Comparison of ENCODE assay signal across 16 cellular contexts in genomic region chr6:112331306-112331705, GRCh38. TPM values are rescaled to one million over a fixed set of nuclear protein-coding genes. Genes with fewer than 3 reads are reported as not detected.
DNase-seq lines count a peak whose midpoint lies in the region; ATAC-seq and TF ChIP-seq lines count a peak whose summit lies in the region.
"Had no signal": no experiment of that assay in that cellular context is flagged by ENCODE, and none has a peak within 500 bp of the region (broad histone marks: within the 10 kb centered on the region; RNA-seq: fewer than 3 reads in every experiment).

No MANE protein-coding gene starts in this region.

- no peak overlapping the region for H3K27ac Mint-ChIP-seq in T-helper 17 cell
- H3K27ac Mint-ChIP-seq: activated naive CD4-positive, alpha-beta T cell treated with anti-CD3 and anti-CD28 coated beads, Interleukin-2, amount 50 U/mL, for 24 hours; stimulated activated naive CD8-positive, alpha-beta T cell treated with anti-CD3 and anti-CD28 coated beads, Interleukin-15, Interleukin-2, amounts not matched to agents 100 ng/mL and 50 ng/mL, for 24 hours had no signal

- H3K36me3 ChIP-seq in A673 (ENCODE audit: insufficient read depth, low read length, poor library complexity, severe bottlenecking), result no peaks in the 10 kb centered on the region
- H3K36me3 ChIP-seq: pancreas had no signal

- no peak for TF ChIP-seq CTCF in A673 (conservative IDR thresholded peaks at IDR 0.05; ENCODE audit: low read depth, low read length)

- peaks cover 46% of the 10 kb centered on the region for H3K27me3 Mint-ChIP-seq in T-helper 17 cell

- CTCF ChIA-PET in A673 (lab: Charles Lee), result interaction anchor here (0.6 kb wide), 1 partner anchor 151 kb away, joined by 3 read pairs; no protein-coding TSS in a partner anchor

- DNase-seq in A673 (ENCODE audit: low spot score) (peak; percentile 86), GM04504 (ENCODE audit: low read depth) (peak; percentile 63), NCI-H69 (lab: John Stamatoyannopoulos, UW) (peak; percentile 12), epithelial cell of prostate (ENCODE audit: low read depth, low spot score) (peak; percentile 59), globus pallidus (ENCODE audit: low spot score) (no peak), T-helper 17 cell (no peak)
- DNase-seq: caudate nucleus, DND-41, Kasumi-1, NCI-H1930, pancreas had no signal

- peak overlapping the region; percentile 62 for H3K27ac ChIP-seq in A673 (ENCODE audit: low read depth, low read length, poor library complexity, severe bottlenecking)
- H3K27ac ChIP-seq in epithelial cell of prostate, result peak overlapping the region; percentile 86
- H3K27ac ChIP-seq: pancreas had no signal

- H3K4me1 ChIP-seq in A673 (ENCODE audit: insufficient read depth, low read length, poor library complexity, severe bottlenecking), result peaks cover 41% of the 10 kb centered on the region
- H3K4me1 ChIP-seq: pancreas had no signal

- H3K4me1 Mint-ChIP-seq in T-helper 17 cell, result peaks cover 2% of the 10 kb centered on the region
- H3K4me1 Mint-ChIP-seq: activated naive CD4-positive, alpha-beta T cell treated with anti-CD3 and anti-CD28 coated beads, Interleukin-2, amount 50 U/mL, for 24 hours had no signal

- no TSS peak for BruUV-seq in A673 (replicated peaks; lab: Mats Ljungman, UMichigan)

- no peak overlapping the region for H3K4me3 Mint-ChIP-seq in T-helper 17 cell
- H3K4me3 Mint-ChIP-seq: activated naive CD4-positive, alpha-beta T cell treated with anti-CD3 and anti-CD28 coated beads, Interleukin-2, amount 50 U/mL, for 24 hours; stimulated activated naive CD8-positive, alpha-beta T cell treated with anti-CD3 and anti-CD28 coated beads, Interleukin-15, Interleukin-2, amounts not matched to agents 100 ng/mL and 50 ng/mL, for 24 hours had no signal

- H3K36me3 Mint-ChIP-seq in T-helper 17 cell (ENCODE audit: low read depth), result peaks cover 3% of the 10 kb centered on the region
- H3K36me3 Mint-ChIP-seq: activated naive CD4-positive, alpha-beta T cell treated with anti-CD3 and anti-CD28 coated beads, Interleukin-2, amount 50 U/mL, for 24 hours had no signal

- POLR2A ChIA-PET in A673 (lab: Charles Lee; ENCODE audit: low non-redundant PET), result no interaction called here

- ATAC-seq in HG02678 (IDR thresholded peaks at IDR 0.05; ENCODE audit: unreplicated experiment) (no peak), GM21367 (IDR thresholded peaks at IDR 0.05; ENCODE audit: unreplicated experiment) (no peak), T-helper 17 cell (no peak)
- ATAC-seq: pancreas had no signal

- peak overlapping the region; percentile 5 for H3K4me3 ChIP-seq in A673 (ENCODE audit: low read depth, low read length, poor library complexity, severe bottlenecking)
- H3K4me3 ChIP-seq: pancreas, skin epidermis had no signal

- intact Hi-C loops in A673 (cut with micrococcal nuclease; ENCODE audit: unreplicated experiment), result loop anchor here (10.0 kb wide), 2 partner anchors 263 to 1573 kb away; no protein-coding TSS in a partner anchor

- peaks cover 21% of the 10 kb centered on the region for H3K9me3 ChIP-seq in A673 (ENCODE audit: low read depth, low read length, poor library complexity, severe bottlenecking)
- H3K9me3 ChIP-seq in T-helper 17 cell (ENCODE audit: control insufficient read depth, low read length, poor library complexity, severe bottlenecking), result no peaks in the 10 kb centered on the region
- H3K9me3 ChIP-seq: pancreas had no signal

- H3K27me3 ChIP-seq in A673 (replicated peaks; ENCODE audit: insufficient read depth, low read depth, low read length, poor library complexity), result peaks cover 43% of the 10 kb centered on the region
- H3K27me3 ChIP-seq: pancreas had no signal

RNA-seq across cellular contexts. Expression of gene RFPL4B, which starts 15.8 kb away (rescaled TPM):
- total RNA-seq in A673 (2021), result not detected in 2 replicates
- not detected for total RNA-seq in T-helper 17 cell
- total RNA-seq: pancreas had no signal

Comparison
In these comparisons a context has a peak if more than half of its experiments do, and no peak if none do; other contexts are left out.
1. DNase-seq: peak in A673 (single experiment), GM04504 (single experiment), NCI-H69 (single experiment) and epithelial cell of prostate (single experiment); none in globus pallidus (single experiment) and T-helper 17 cell (0 of 3).